ENCODE assay signal across 27 cellular contexts in the genomic region with DNA sequence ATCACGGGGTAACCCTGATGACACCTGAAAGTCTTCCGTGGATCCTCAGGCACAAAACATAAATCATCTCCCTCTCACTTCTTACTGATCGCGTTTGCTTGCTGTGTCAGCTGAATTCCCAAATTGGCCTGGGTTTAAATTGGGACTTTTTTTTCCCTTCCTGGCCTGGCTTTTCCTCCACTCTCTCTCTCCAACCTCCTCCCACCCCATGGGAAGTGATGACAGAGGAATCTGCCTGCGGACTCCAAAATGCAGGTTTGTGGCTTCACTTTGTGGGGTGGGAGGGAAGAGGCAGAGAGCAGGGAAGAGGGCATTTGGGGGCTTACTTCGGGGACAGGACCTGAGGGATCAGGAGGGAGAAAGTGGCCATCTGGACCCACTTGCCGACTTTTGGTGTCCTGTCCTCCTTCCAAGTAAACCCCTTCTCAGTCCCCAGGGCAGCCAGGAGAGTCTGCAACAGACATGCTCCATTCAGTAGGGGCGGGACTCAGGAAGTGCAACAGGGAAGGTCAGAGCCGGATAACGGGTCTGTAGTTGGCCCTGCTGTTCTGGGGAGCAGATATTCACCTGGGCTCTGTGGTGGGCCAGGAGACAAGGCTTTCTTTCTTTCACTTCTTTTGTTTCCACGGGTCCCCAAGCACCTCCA.
DNase-seq lines count a peak whose midpoint lies in the region; ATAC-seq and TF ChIP-seq lines count a peak whose summit lies in the region.
"Had no signal": no experiment of that assay in that cellular context is flagged by ENCODE, and none has a peak within 500 bp of the region (broad histone marks: within the 10 kb centered on the region; RNA-seq: fewer than 3 reads in every experiment).

No MANE protein-coding gene starts in this region.

- no peak overlapping the region for H3K4me3 Mint-ChIP-seq in WTC11
- no peak overlapping the region for H3K4me3 Mint-ChIP-seq in activated CD4-positive, alpha-beta T cell treated with anti-CD3 and anti-CD28 coated beads, Interleukin-2, amount 10 ng/mL, durations not matched to agents 24 days and 14 days
- H3K4me3 Mint-ChIP-seq in stimulated activated memory B cell treated with anti-CD40 and anti-IgM and Interleukin-4, amounts not matched to agents 10 μg/mL and 1 μg/mL and 100 μg/mL, for 72 hours: no peak overlapping the region
- H3K4me3 Mint-ChIP-seq: mesothelial cell of epicardium; naive thymus-derived CD4-positive, alpha-beta T cell; T-helper 1 cell treated with Interleukin-12 subunit alpha and Interleukin-12 subunit beta and Interleukin-4 antibody, amounts not matched to agents 30 μg/mL and 1 μg/mL, for 36 hours had no signal

- H3K9me3 Mint-ChIP-seq in WTC11: no peaks in the 10 kb centered on the region
- H3K9me3 Mint-ChIP-seq in activated CD4-positive, alpha-beta T cell treated with anti-CD3 and anti-CD28 coated beads, Interleukin-2, amount 10 ng/mL, durations not matched to agents 24 days and 14 days: no peaks in the 10 kb centered on the region
- H3K9me3 Mint-ChIP-seq in stimulated activated memory B cell treated with anti-CD40 and anti-IgM and Interleukin-4, amounts not matched to agents 10 μg/mL and 1 μg/mL and 100 μg/mL, for 72 hours: peaks cover 3% of the 10 kb centered on the region
- H3K9me3 Mint-ChIP-seq: CD14-positive monocyte had no signal

- ATAC-seq in WTC11: peak; percentile 66
- ATAC-seq in stimulated activated memory B cell treated with anti-CD40 and anti-IgM and Interleukin-4, amounts not matched to agents 10 μg/mL and 1 μg/mL and 100 μg/mL, for 72 hours: no peak
- ATAC-seq: GM12878; naive thymus-derived CD4-positive, alpha-beta T cell had no signal

- CTCF ChIA-PET in WTC11 (lab: Charles Lee): interaction anchor here (0.6 to 1.2 kb wide), 4 partner anchors 9 to 876 kb away, joined by 3 to 4 read pairs (median 4); no protein-coding TSS in a partner anchor

- peaks cover 40 to 58% (median 54%) of the 10 kb centered on the region in 4 donors for H3K4me1 ChIP-seq in esophagus muscularis mucosa

- intact Hi-C loops in esophagus muscularis mucosa (cut with DNase I) (no loop called here), posterior vena cava (cut with DNase I) (loop anchor here in 1 of 2 donors (10.0 kb wide), 1 partner anchor 61 kb away; no protein-coding TSS in a partner anchor)
- intact Hi-C loops in activated CD4-positive, alpha-beta T cell treated with anti-CD3 and anti-CD28 coated beads, Interleukin-2, amount 10 ng/mL, durations not matched to agents 24 days and 14 days (cut with micrococcal nuclease): no loop called here

- H3K27me3 Mint-ChIP-seq in WTC11 (ENCODE audit: low read depth): no peaks in the 10 kb centered on the region
- peaks cover 3% of the 10 kb centered on the region for H3K27me3 Mint-ChIP-seq in activated CD4-positive, alpha-beta T cell treated with anti-CD3 and anti-CD28 coated beads, Interleukin-2, amount 10 ng/mL, durations not matched to agents 24 days and 14 days
- no peaks in the 10 kb centered on the region for H3K27me3 Mint-ChIP-seq in stimulated activated memory B cell treated with anti-CD40 and anti-IgM and Interleukin-4, amounts not matched to agents 10 μg/mL and 1 μg/mL and 100 μg/mL, for 72 hours

- no peak for TF ChIP-seq POLR2A in esophagus muscularis mucosa (IDR thresholded peaks at IDR 0.05; ENCODE audit: low read depth)

- no peak overlapping the region; the same call in 1 of the 2 replicates for H3K27ac Mint-ChIP-seq in WTC11
- H3K27ac Mint-ChIP-seq in activated CD4-positive, alpha-beta T cell treated with anti-CD3 and anti-CD28 coated beads, Interleukin-2, amount 10 ng/mL, durations not matched to agents 24 days and 14 days: no peak overlapping the region
- no peak overlapping the region for H3K27ac Mint-ChIP-seq in stimulated activated memory B cell treated with anti-CD40 and anti-IgM and Interleukin-4, amounts not matched to agents 10 μg/mL and 1 μg/mL and 100 μg/mL, for 72 hours
- H3K27ac Mint-ChIP-seq: mesothelial cell of epicardium; T-helper 1 cell treated with Interleukin-12 subunit alpha and Interleukin-12 subunit beta and Interleukin-4 antibody, amounts not matched to agents 30 μg/mL and 1 μg/mL, for 36 hours had no signal

- whole genome bisulfite sequencing in esophagus muscularis mucosa: 50% methylated on average over 11 of the region's 11 CpGs

- H3K27me3 ChIP-seq in esophagus muscularis mucosa: no peaks in the 10 kb centered on the region
- H3K27me3 ChIP-seq: brain microvascular endothelial cell, hepatocyte had no signal

- no peaks in the 10 kb centered on the region for H3K36me3 Mint-ChIP-seq in WTC11
- H3K36me3 Mint-ChIP-seq in activated CD4-positive, alpha-beta T cell treated with anti-CD3 and anti-CD28 coated beads, Interleukin-2, amount 10 ng/mL, durations not matched to agents 24 days and 14 days (ENCODE audit: low read depth): no peaks in the 10 kb centered on the region
- H3K36me3 Mint-ChIP-seq in stimulated activated memory B cell treated with anti-CD40 and anti-IgM and Interleukin-4, amounts not matched to agents 10 μg/mL and 1 μg/mL and 100 μg/mL, for 72 hours: no peaks in the 10 kb centered on the region
- H3K36me3 Mint-ChIP-seq: CD14-positive monocyte, mesothelial cell of epicardium had no signal

- H3K36me3 ChIP-seq in esophagus muscularis mucosa: no peaks in the 10 kb centered on the region
- H3K36me3 ChIP-seq: brain microvascular endothelial cell had no signal

- POLR2A ChIA-PET in WTC11 (lab: Charles Lee): no interaction called here

- H3K9me3 ChIP-seq in esophagus muscularis mucosa: no peaks in the 10 kb centered on the region

- peak; percentile 13 for DNase-seq in AG08395 (ENCODE audit: low spot score)
- no peak for DNase-seq in WTC11 (ENCODE audit: low spot score)
- DNase-seq in esophagus muscularis mucosa (ENCODE audit: extremely low spot score): no peak
- DNase-seq in posterior vena cava (ENCODE audit: low spot score): peak; percentile 44
- no peak for DNase-seq in activated CD4-positive, alpha-beta T cell treated with anti-CD3 and anti-CD28 coated beads, Interleukin-2, amount 10 ng/mL, durations not matched to agents 24 days and 14 days
- DNase-seq in retina: no peak
- no peak for DNase-seq in mesenteric fat pad (ENCODE audit: low spot score)
- DNase-seq: activated CD4-positive, CD25-positive, alpha-beta regulatory T cell treated with anti-CD3 and anti-CD28 coated beads, Interleukin-2, amount 50 U/mL, for 72 hours; activated CD8-positive, alpha-beta memory T cell treated with anti-CD3 and anti-CD28 coated beads for 24 hours; activated gamma-delta T cell; activated T-cell treated with anti-CD3 and anti-CD28 coated beads, Interleukin-2, amount 50 U/mL, for 1 hour; brain microvascular endothelial cell; effector CD4-positive, alpha-beta T cell; foreskin melanocyte; Kasumi-1; naive thymus-derived CD4-positive, alpha-beta T cell; NCI-H146; NCI-H82; occipital lobe had no signal

- peaks cover 30% of the 10 kb centered on the region for H3K4me1 Mint-ChIP-seq in WTC11
- H3K4me1 Mint-ChIP-seq in activated CD4-positive, alpha-beta T cell treated with anti-CD3 and anti-CD28 coated beads, Interleukin-2, amount 10 ng/mL, durations not matched to agents 24 days and 14 days: peaks cover 6% of the 10 kb centered on the region
- H3K4me1 Mint-ChIP-seq in stimulated activated memory B cell treated with anti-CD40 and anti-IgM and Interleukin-4, amounts not matched to agents 10 μg/mL and 1 μg/mL and 100 μg/mL, for 72 hours: no peaks in the 10 kb centered on the region
- H3K4me1 Mint-ChIP-seq: CD14-positive monocyte had no signal

- H3K27ac ChIP-seq in esophagus muscularis mucosa (replicated peaks in 1 of 4): peak overlapping the region; percentile 70 to 84 (median 78)
- H3K27ac ChIP-seq: brain microvascular endothelial cell, epithelial cell of prostate, hepatocyte, SK-N-MC had no signal

- TF ChIP-seq EP300 in esophagus muscularis mucosa (IDR thresholded peaks at IDR 0.05): no peak

- TF ChIP-seq CTCF in WTC11 (IDR thresholded peaks at IDR 0.05) (no peak), esophagus muscularis mucosa (IDR thresholded peaks at IDR 0.05) (no peak)

- peak overlapping the region in 1 of 4 donors; percentile 13 for H3K4me3 ChIP-seq in esophagus muscularis mucosa
- H3K4me3 ChIP-seq: GM12878, hepatocyte, SK-N-MC had no signal

TF ChIP-seq in WTC11, 78 proteins besides CTCF, POLR2A, EP300 and RAD21:
- TF ChIP-seq ZNF317 (CRISPR knock-in tag; IDR thresholded peaks at IDR 0.05; ENCODE audit: borderline replicate concordance, low read depth): no peak
- TF ChIP-seq TEAD1 (CRISPR knock-in tag; IDR thresholded peaks at IDR 0.05): no peak
- no peak for TF ChIP-seq ZNF121 (CRISPR knock-in tag; IDR thresholded peaks at IDR 0.05)
- no peak for TF ChIP-seq FOXP4 (CRISPR knock-in tag; IDR thresholded peaks at IDR 0.05)
- TF ChIP-seq ZNF512 (CRISPR knock-in tag; IDR thresholded peaks at IDR 0.05; ENCODE audit: borderline replicate concordance): no peak
- TF ChIP-seq MYBL2 (CRISPR knock-in tag; IDR thresholded peaks at IDR 0.05): no peak
TF ChIP-seq in WTC11: peak in this region for 0.

Comparison
In these comparisons a context has a peak if more than half of its experiments do, and no peak if none do; other contexts are left out.
1. DNase-seq: peak in AG08395 (single experiment) and posterior vena cava (single experiment); none in WTC11 (single experiment), esophagus muscularis mucosa (single experiment), activated CD4-positive, alpha-beta T cell treated with anti-CD3 and anti-CD28 coated beads, Interleukin-2, amount 10 ng/mL, durations not matched to agents 24 days and 14 days (single experiment), retina (single experiment) and mesenteric fat pad (single experiment).